In genomic region chr3:179452166-179452544, GRCh38 we compare ENCODE assay signal across 8 cellular contexts. TPM values are rescaled to one million over a fixed set of nuclear protein-coding genes. Genes with fewer than 3 reads are reported as not detected.
DNase-seq lines count a peak whose midpoint lies in the region; ATAC-seq and TF ChIP-seq lines count a peak whose summit lies in the region.

No MANE protein-coding gene starts in this region.

- H3K4me3 Mint-ChIP-seq in Calu3 (ENCODE audit: low read depth, unreplicated experiment) (peak overlapping the region; percentile 75), osteocyte (ENCODE audit: unreplicated experiment) (peak overlapping the region; percentile 89)

- H3K9me3 ChIP-seq in NT2/D1 (ENCODE audit: insufficient read depth, low read length): no peaks in the 10 kb centered on the region
- no peaks in the 10 kb centered on the region for H3K9me3 ChIP-seq in endocrine pancreas (ENCODE audit: control insufficient read depth, low read length)

- H3K27me3 Mint-ChIP-seq in Calu3 (ENCODE audit: unreplicated experiment) (peaks cover 4% of the 10 kb centered on the region), osteocyte (ENCODE audit: unreplicated experiment) (no peaks in the 10 kb centered on the region)

- no TSS peak for BruUV-seq in Calu3 (replicated peaks; lab: Mats Ljungman, UMichigan)

- no peaks in the 10 kb centered on the region for H3K9me3 Mint-ChIP-seq in Calu3 (ENCODE audit: low read depth, unreplicated experiment)
- H3K9me3 Mint-ChIP-seq in osteocyte (ENCODE audit: unreplicated experiment): no peaks in the 10 kb centered on the region

- H3K4me1 Mint-ChIP-seq in Calu3 (ENCODE audit: low read depth, unreplicated experiment): peaks cover 20% of the 10 kb centered on the region
- peaks cover 35% of the 10 kb centered on the region for H3K4me1 Mint-ChIP-seq in osteocyte (ENCODE audit: unreplicated experiment)

- H3K4me3 ChIP-seq in NT2/D1 (ENCODE audit: insufficient read length, low read depth) (peak overlapping the region; percentile 72), endocrine pancreas (ENCODE audit: control insufficient read depth, insufficient read depth, low read length) (peak overlapping the region; percentile 78)

- ATAC-seq in HG03442 (IDR thresholded peaks at IDR 0.05; ENCODE audit: unreplicated experiment): no peak
- ATAC-seq in HG02852 (IDR thresholded peaks at IDR 0.05; ENCODE audit: unreplicated experiment): no peak
- ATAC-seq in HG03565 (IDR thresholded peaks at IDR 0.05; ENCODE audit: unreplicated experiment): no peak

- peaks cover 23% of the 10 kb centered on the region for H3K27me3 ChIP-seq in NT2/D1 (ENCODE audit: insufficient read depth, insufficient read length)
- H3K27me3 ChIP-seq in endocrine pancreas (ENCODE audit: control insufficient read depth, insufficient read depth, low read length): peaks cover 2% of the 10 kb centered on the region

- intact Hi-C loops in Calu3 (cut with micrococcal nuclease; ENCODE audit: unreplicated experiment): no loop called here

- CTCF ChIA-PET in Calu3 (lab: Charles Lee): interaction anchor here (1.1 kb wide), 1 partner anchor 111 kb away, joined by 3 read pairs; the partner anchor contains the start of gene ACTL6A

- H3K4me1 ChIP-seq in NT2/D1 (ENCODE audit: insufficient read depth, insufficient read length) (peaks cover 4% of the 10 kb centered on the region), endocrine pancreas (ENCODE audit: control insufficient read depth, insufficient read depth, low read length) (no peaks in the 10 kb centered on the region)

- peak overlapping the region; percentile 81 for H3K9ac ChIP-seq in NT2/D1 (ENCODE audit: insufficient read length, low read depth)
- H3K9ac ChIP-seq in endocrine pancreas (ENCODE audit: control insufficient read depth, insufficient read depth, low read length): no peak overlapping the region

- H3K36me3 ChIP-seq in NT2/D1 (ENCODE audit: insufficient read depth, insufficient read length, low read length): peaks cover 7% of the 10 kb centered on the region
- no peaks in the 10 kb centered on the region for H3K36me3 ChIP-seq in endocrine pancreas (ENCODE audit: control insufficient read depth, insufficient read depth, low read length)

- TF ChIP-seq CTCF in Calu3 (IDR thresholded peaks at IDR 0.05; ENCODE audit: unreplicated experiment) (no peak), osteocyte (IDR thresholded peaks at IDR 0.05) (no peak)

- DNase-seq in Calu3 (no peak), NT2/D1 (ENCODE audit: low read depth, low spot score) (no peak), osteocyte (ENCODE audit: extremely low spot score, unreplicated experiment) (no peak), germinal center (ENCODE audit: low spot score) (no peak)

- peaks cover 22% of the 10 kb centered on the region for H3K36me3 Mint-ChIP-seq in Calu3 (ENCODE audit: insufficient read depth, unreplicated experiment)
- H3K36me3 Mint-ChIP-seq in osteocyte (ENCODE audit: unreplicated experiment): peaks cover 6% of the 10 kb centered on the region

- H3K27ac Mint-ChIP-seq in Calu3 (ENCODE audit: unreplicated experiment) (peak overlapping the region; percentile 68), osteocyte (ENCODE audit: unreplicated experiment) (peak overlapping the region; percentile 97)

RNA-seq across cellular contexts. Expression of gene GNB4, which starts 0.9 kb away (rescaled TPM):
- 22.6 and 24.0 TPM in 2 replicates for total RNA-seq in Calu3 (2022)
- total RNA-seq in osteocyte: 56.7 and 58.3 TPM in 2 replicates
